In genomic region chr1:203286161-203286984, GRCh38 we compare ENCODE assay signal across 8 cellular contexts. TPM values are rescaled to one million over a fixed set of nuclear protein-coding genes. Genes with fewer than 3 reads are reported as not detected.
DNase-seq lines count a peak whose midpoint lies in the region; ATAC-seq and TF ChIP-seq lines count a peak whose summit lies in the region.

No MANE protein-coding gene starts in this region.

- H3K9me2 ChIP-seq in SU-DHL-6 (replicated peaks; ENCODE audit: insufficient read depth, low read length), result no peaks in the 10 kb centered on the region

- H4K20me1 ChIP-seq in SU-DHL-6 (ENCODE audit: low read depth, low read length), result no peaks in the 10 kb centered on the region

- DNase-seq in heart right ventricle, result no peak
- DNase-seq in activated CD8-positive, alpha-beta memory T cell treated with anti-CD3 and anti-CD28 coated beads, Interleukin-2, amount 50 U/mL, for 4 hours, result no peak
- no peak for DNase-seq in stimulated activated CD4-positive, alpha-beta T cell treated with anti-CD3 and anti-CD28 coated beads, Interleukin-2, amount 100 ng/mL, for 48 hours

- H3K36me3 ChIP-seq in SU-DHL-6 (ENCODE audit: low read length) (no peaks in the 10 kb centered on the region), heart right ventricle (no peaks in the 10 kb centered on the region), skeletal muscle satellite cell (ENCODE audit: insufficient read depth, low read length) (no peaks in the 10 kb centered on the region)

- TF ChIP-seq CTCF in SU-DHL-6 (IDR thresholded peaks at IDR 0.05; ENCODE audit: insufficient read depth, low read length, poor library complexity, severe bottlenecking) (no peak), heart right ventricle (IDR thresholded peaks at IDR 0.05) (peak in 5 of 9 donors; percentile 16 to 53 (median 47))

- H3K9ac ChIP-seq in SU-DHL-6 (ENCODE audit: low read length) (peak overlapping the region; percentile 82), skeletal muscle satellite cell (ENCODE audit: low read depth, low read length) (peak overlapping the region; percentile 4)

- peaks cover 20% of the 10 kb centered on the region; the same call in 1 of the 2 replicates for H3K79me2 ChIP-seq in SU-DHL-6 (ENCODE audit: insufficient read depth, low read length)

- H3K4me2 ChIP-seq in SU-DHL-6 (ENCODE audit: low read depth, low read length, poor library complexity, severe bottlenecking) (peak overlapping the region; percentile 68), skeletal muscle satellite cell (ENCODE audit: low read length) (no peak overlapping the region)

- peak; percentile 21 for TF ChIP-seq POLR2A in GM18951 (IDR thresholded peaks at IDR 0.05; ENCODE audit: extremely low read depth, insufficient read depth, insufficient read length)

- H2AFZ ChIP-seq in SU-DHL-6 (ENCODE audit: low read depth, low read length, severe bottlenecking), result no peak overlapping the region

- intact Hi-C loops in heart right ventricle (cut with DNase I), result no loop called here

- H3K4me1 ChIP-seq in heart right ventricle (peaks cover 26 to 93% (median 81%) of the 10 kb centered on the region in 9 donors), skeletal muscle satellite cell (ENCODE audit: control insufficient read depth, insufficient read depth, low read length) (peaks cover 35% of the 10 kb centered on the region)

- in situ Hi-C loops in GM18951 (cut with MboI; ENCODE audit: low sequenced_read_pairs, unreplicated experiment), result no loop called here

- no peak for ATAC-seq in heart right ventricle
- ATAC-seq in HG02884 (IDR thresholded peaks at IDR 0.05; ENCODE audit: unreplicated experiment), result no peak
- no peak for ATAC-seq in HG03571 (IDR thresholded peaks at IDR 0.05; ENCODE audit: unreplicated experiment)

- H3K27ac ChIP-seq in SU-DHL-6 (ENCODE audit: low read depth, low read length) (peak overlapping the region; percentile 99), heart right ventricle (peak overlapping the region; percentile 57 to 99 (median 88))

- H3K4me3 ChIP-seq in SU-DHL-6 (ENCODE audit: insufficient read depth, low read length, poor library complexity, severe bottlenecking) (peak overlapping the region; percentile 27), heart right ventricle (peak overlapping the region in 1 of 10 donors; percentile 7), skeletal muscle satellite cell (ENCODE audit: low read length) (no peak overlapping the region)

- H3K9me3 ChIP-seq in SU-DHL-6 (ENCODE audit: insufficient read depth, low read length) (no peaks in the 10 kb centered on the region), heart right ventricle (no peaks in the 10 kb centered on the region), skeletal muscle satellite cell (replicated peaks; ENCODE audit: low read length) (no peaks in the 10 kb centered on the region)

- H3F3A ChIP-seq in SU-DHL-6 (ENCODE audit: insufficient read depth), result peaks cover 67% of the 10 kb centered on the region

- H3K27me3 ChIP-seq in SU-DHL-6 (ENCODE audit: low read length) (no peaks in the 10 kb centered on the region), heart right ventricle (no peaks in the 10 kb centered on the region), skeletal muscle satellite cell (ENCODE audit: control insufficient read depth, insufficient read depth, low read length) (peaks cover 39% of the 10 kb centered on the region)

- WGBS in heart right ventricle, 2 donors, result 46 to 52% methylated on average over 9 of the region's 9 CpGs

RNA-seq across cellular contexts. Expression of gene BTG2, which starts 18.9 kb away (rescaled TPM):
- total RNA-seq in heart right ventricle, result 100 to 1,000 TPM in 3 of 10 donors, 10 to 100 TPM in 7; 26.4 to 349 (median 58.9) TPM
- polyA plus RNA-seq in heart right ventricle, result 10 to 100 TPM; 28.3 to 49.6 TPM
- 6.1 and 7.0 TPM in 2 replicates for total RNA-seq in skeletal muscle satellite cell (2012; rRNA removed)

RNA-seq across cellular contexts. Expression of gene CHIT1, which starts 56.9 kb away (rescaled TPM):
- total RNA-seq in heart right ventricle, result 1 to 10 TPM in 1 of 10 donors, under 1 TPM in 5, not detected in 4; 0.05 to 1.3 (median 0.28) TPM
- polyA plus RNA-seq in heart right ventricle, result not detected
- not detected in 2 replicates for total RNA-seq in skeletal muscle satellite cell (2012; rRNA removed)
